32 cellular contexts compared by ENCODE assay signal in the genomic region with DNA sequence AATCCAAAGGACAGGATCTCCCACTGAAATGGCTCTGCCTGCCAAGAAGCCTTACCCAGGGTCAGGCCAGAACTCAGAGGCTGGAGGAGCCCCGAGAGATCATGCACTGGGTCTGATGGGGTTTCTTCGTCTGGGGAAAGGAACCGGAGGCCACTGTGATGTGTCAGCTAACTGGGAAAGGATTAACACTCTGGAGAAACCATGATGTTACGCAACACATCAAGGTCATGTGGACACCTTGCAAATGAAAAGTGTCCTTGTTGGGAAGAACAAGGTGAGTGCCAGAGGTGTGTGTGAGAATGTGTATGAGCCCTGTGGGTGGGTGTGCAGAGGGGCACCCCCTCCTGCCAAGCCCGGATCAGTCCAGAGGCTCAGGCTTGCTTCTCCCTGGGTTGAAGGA.
"Had no signal": no experiment of that assay in that cellular context is flagged by ENCODE, and none has a peak within 500 bp of the region (broad histone marks: within the 10 kb centered on the region; RNA-seq: fewer than 3 reads in every experiment).

No MANE protein-coding gene starts in this region.

- H3K79me2 ChIP-seq: parathyroid adenoma had no signal

- H3K9me3 ChIP-seq: left lung, testis, transverse colon, uterus had no signal

- DNase-seq: activated CD4-positive, alpha-beta memory T cell treated with anti-CD3 and anti-CD28 coated beads, Interleukin-2, amount 10 ng/mL, durations not matched to agents 7 days and 5 days; activated CD4-positive, alpha-beta T cell treated with anti-CD3 and anti-CD28 coated beads, Interleukin-2, amount 10 ng/mL, durations not matched to agents 7 days and 5 days; activated CD4-positive, CD25-positive, alpha-beta regulatory T cell treated with anti-CD3 and anti-CD28 coated beads, Interleukin-2, amount 50 U/mL, for 72 hours; activated CD8-positive, alpha-beta memory T cell treated with anti-CD3 and anti-CD28 coated beads, Interleukin-2, amount 50 U/mL, for 48 hours; activated gamma-delta T cell; activated naive CD4-positive, alpha-beta T cell treated with anti-CD3 and anti-CD28 coated beads, Interleukin-2, amount 10 ng/mL, durations not matched to agents 7 days and 5 days; activated naive CD8-positive, alpha-beta T cell treated with anti-CD3 and anti-CD28 coated beads, Interleukin-2, amount 10 ng/mL, durations not matched to agents 7 days and 5 days; activated T-cell treated with anti-CD3 and anti-CD28 coated beads, Interleukin-2, amount 50 U/mL, for 24 hours; brain microvascular endothelial cell; central memory CD4-positive, alpha-beta T cell; foreskin melanocyte; left lung; mesendoderm; natural killer cell; occipital lobe; right cardiac atrium; stimulated activated CD4-positive, alpha-beta T cell treated with anti-CD3 and anti-CD28 coated beads, Interleukin-12 subunit alpha, Interleukin-12 subunit beta, amount 100 ng/mL, for 4 hours; stimulated activated CD4-positive, alpha-beta T cell treated with anti-CD3 and anti-CD28 coated beads, Interleukin-4, amount 100 ng/mL, for 1 hour; stimulated activated naive CD8-positive, alpha-beta T cell treated with anti-CD3 and anti-CD28 coated beads, Interleukin-15, Interleukin-2, amounts not matched to agents 100 U/mL and 50 U/mL, for 24 hours; T-helper 17 cell; T1000; testis; transverse colon; uterus had no signal

- H3K9ac ChIP-seq: neural progenitor cell, parathyroid adenoma had no signal

- ATAC-seq: esophagus mucosa; left lung; natural killer cell; right cardiac atrium; stimulated activated naive CD8-positive, alpha-beta T cell treated with anti-CD3 and anti-CD28 coated beads, Interleukin-15, Interleukin-2, amounts not matched to agents 100 U/mL and 50 U/mL, for 24 hours; T-helper 17 cell had no signal

- H3K4me3 ChIP-seq: left lung, lung, neural progenitor cell, skin epidermis, testis, transverse colon, uterus had no signal

- H3K4me2 ChIP-seq: neural progenitor cell had no signal

- H3K27me3 ChIP-seq: brain microvascular endothelial cell, left lung, neural progenitor cell, testis, transverse colon, uterus had no signal

- FAIRE-seq: astrocyte, endothelial cell of umbilical vein, islet of Langerhans had no signal

- H3K36me3 ChIP-seq: brain microvascular endothelial cell, left lung, neural progenitor cell, transverse colon, uterus had no signal

- H2AFZ ChIP-seq: neural progenitor cell, parathyroid adenoma had no signal

- H3K4me1 ChIP-seq: left lung, neural progenitor cell, parathyroid adenoma, testis, transverse colon, uterus had no signal

- H3K27ac ChIP-seq: brain microvascular endothelial cell, left lung, neural progenitor cell, parathyroid adenoma, skin epidermis, testis, transverse colon, uterus had no signal
